ENCODE assay signal across 9 cellular contexts in genomic region chr11:19055905-19056304, GRCh38. TPM values are rescaled to one million over a fixed set of nuclear protein-coding genes. Genes with fewer than 3 reads are reported as not detected.
"Had no signal": no experiment of that assay in that cellular context is flagged by ENCODE, and none has a peak within 500 bp of the region (broad histone marks: within the 10 kb centered on the region; RNA-seq: fewer than 3 reads in every experiment).

No MANE protein-coding gene starts in this region.

- H3K27ac Mint-ChIP-seq: HFFc6 had no signal

- H3K36me3 ChIP-seq: HAP-1 had no signal

- DNase-seq: GM23248, GOT3, H7, HFFc6, IMR-90 had no signal

- H3K4me1 ChIP-seq: HAP-1 had no signal

- H3K9me3 Mint-ChIP-seq: HFFc6 had no signal

- H3K4me3 ChIP-seq: GM23248, HAP-1 had no signal

- H3K9me3 ChIP-seq: HAP-1 had no signal

- H3K27ac ChIP-seq: GM23248 had no signal

- ATAC-seq: HCT116 had no signal

- H3K9ac ChIP-seq: GM23248 had no signal

- H3K4me3 Mint-ChIP-seq: HFFc6 had no signal

RNA-seq across cellular contexts. Expression of gene MRGPRX2, which starts 4.6 kb away (rescaled TPM):
- total RNA-seq: GM23248, H4, H7, HFFc6, HT-29, IMR-90 had no signal
- polyA plus RNA-seq: GM23248, IMR-90 had no signal
